In the genomic region with DNA sequence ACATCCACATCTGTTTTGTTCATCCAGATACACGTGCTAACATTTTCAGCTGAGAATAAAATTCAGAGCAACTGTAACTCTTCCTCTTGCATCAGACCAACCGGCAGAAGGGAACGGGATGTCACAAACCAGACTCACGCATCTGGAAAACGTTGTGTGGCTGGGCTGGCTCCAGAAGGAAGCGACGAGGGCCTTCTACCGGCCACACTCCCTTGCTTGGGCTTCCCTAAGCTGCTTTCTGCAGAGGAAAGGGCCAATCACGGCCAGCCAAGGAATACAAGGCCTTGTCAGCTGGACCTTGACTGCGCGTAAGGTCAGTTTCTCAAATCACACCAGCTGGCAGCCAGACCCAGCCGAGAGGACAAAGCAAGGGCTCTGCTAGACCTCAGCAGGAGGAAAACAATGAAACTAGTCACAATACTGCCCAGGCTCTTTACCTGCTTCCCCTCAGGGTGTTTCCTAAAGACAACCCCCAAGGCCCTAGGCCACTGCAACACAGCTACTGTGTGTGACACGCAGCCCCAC, we compare ENCODE assay signal across 8 cellular contexts.
DNase-seq lines count a peak whose midpoint lies in the region; ATAC-seq and TF ChIP-seq lines count a peak whose summit lies in the region.

No MANE protein-coding gene starts in this region.

- H3K27me3 ChIP-seq in GM23248 (replicated peaks; ENCODE audit: insufficient read depth) (no peaks in the 10 kb centered on the region), cardiac muscle cell (no peaks in the 10 kb centered on the region), prostate gland (replicated peaks; ENCODE audit: insufficient read depth) (no peaks in the 10 kb centered on the region)

- WGBS in GM23248 (ENCODE audit: low coverage in 1 of 2, low lambda C conversion rate in 2 of 2, missing lambda C conversion rate in 2 of 2), 2 experiments, result 23 to 27% methylated on average over 13 of the region's 13 CpGs
- WGBS in prostate gland, result 46% methylated on average over 13 of the region's 13 CpGs

- H3K27me3 Mint-ChIP-seq in activated CD8-positive, alpha-beta T cell treated with anti-CD3 and anti-CD28 coated beads, Interleukin-2, amount 10 ng/mL, durations not matched to agents 7 days and 5 days (ENCODE audit: low read depth), result no peaks in the 10 kb centered on the region

- in situ Hi-C loops in GM23248 (cut with MboI), result no loop called here

- no peaks in the 10 kb centered on the region for H3K9me2 ChIP-seq in GM23248 (ENCODE audit: insufficient read depth)

- TF ChIP-seq CTCF in cardiac muscle cell (IDR thresholded peaks at IDR 0.05; ENCODE audit: low read depth, low read length), result no peak
- no peak for TF ChIP-seq CTCF in prostate gland (IDR thresholded peaks at IDR 0.05)

- H3K36me3 Mint-ChIP-seq in activated CD8-positive, alpha-beta T cell treated with anti-CD3 and anti-CD28 coated beads, Interleukin-2, amount 10 ng/mL, durations not matched to agents 7 days and 5 days (ENCODE audit: low read depth), result peaks cover 76% of the 10 kb centered on the region

- H3K27ac Mint-ChIP-seq in activated CD8-positive, alpha-beta T cell treated with anti-CD3 and anti-CD28 coated beads, Interleukin-2, amount 10 ng/mL, durations not matched to agents 7 days and 5 days, result peak overlapping the region; percentile 54

- H3K4me2 ChIP-seq in GM23248 (ENCODE audit: unreplicated experiment), result no peak overlapping the region

- ATAC-seq in activated CD8-positive, alpha-beta T cell treated with anti-CD3 and anti-CD28 coated beads, Interleukin-2, amount 10 ng/mL, durations not matched to agents 7 days and 5 days, result no peak

- H3K9me3 Mint-ChIP-seq in activated CD8-positive, alpha-beta T cell treated with anti-CD3 and anti-CD28 coated beads, Interleukin-2, amount 10 ng/mL, durations not matched to agents 7 days and 5 days (ENCODE audit: insufficient read depth), result no peaks in the 10 kb centered on the region

- TF ChIP-seq POLR2A in prostate gland (IDR thresholded peaks at IDR 0.05), result no peak
- no peak for TF ChIP-seq POLR2A in erythroblast (IDR thresholded peaks at IDR 0.05; ENCODE audit: low read length)

- POLR2A ChIA-PET in activated CD8-positive, alpha-beta T cell treated with anti-CD3 and anti-CD28 coated beads, Interleukin-2, amount 10 ng/mL, durations not matched to agents 7 days and 5 days (lab: Charles Lee), result interaction anchor here (0.9 kb wide), 1 partner anchor 51 kb away, joined by 3 read pairs; no protein-coding TSS in a partner anchor

- H4K20me1 ChIP-seq in GM23248 (ENCODE audit: insufficient read depth), result no peaks in the 10 kb centered on the region

- H3K36me3 ChIP-seq in GM23248 (ENCODE audit: low read depth) (no peaks in the 10 kb centered on the region), cardiac muscle cell (peaks cover 8% of the 10 kb centered on the region), prostate gland (no peaks in the 10 kb centered on the region)

- intact Hi-C loops in prostate gland (cut with DNase I), result loop anchor here (5.0 kb wide), 1 partner anchor 116 kb away; the partner anchor contains the start of gene SERINC5

- CTCF ChIA-PET in activated CD8-positive, alpha-beta T cell treated with anti-CD3 and anti-CD28 coated beads, Interleukin-2, amount 10 ng/mL, durations not matched to agents 7 days and 5 days (lab: Charles Lee), result interaction anchor here (0.8 to 1.6 kb wide), 7 partner anchors 12 to 57 kb away, joined by 3 to 5 read pairs (median 3); no protein-coding TSS in a partner anchor

- H2AFZ ChIP-seq in GM23248, result peak overlapping the region; percentile 70

- peak overlapping the region; percentile 19; the same call in 1 of the 2 replicates for H3K9ac ChIP-seq in GM23248

- no peak overlapping the region for H3K4me3 Mint-ChIP-seq in activated CD8-positive, alpha-beta T cell treated with anti-CD3 and anti-CD28 coated beads, Interleukin-2, amount 10 ng/mL, durations not matched to agents 7 days and 5 days

- H3K4me1 ChIP-seq in GM23248 (ENCODE audit: insufficient read depth), result 0 out of 2 replicates have a peak, but pooled peaks cover 7% of the 10 kb centered on the region
- peaks cover 29% of the 10 kb centered on the region for H3K4me1 ChIP-seq in cardiac muscle cell (ENCODE audit: low read depth)
- no peaks in the 10 kb centered on the region for H3K4me1 ChIP-seq in prostate gland (replicated peaks)

- no peak overlapping the region for H3K4me3 ChIP-seq in GM23248
- no peak overlapping the region for H3K4me3 ChIP-seq in cardiac muscle cell
- no peak overlapping the region for H3K4me3 ChIP-seq in prostate gland

- H3K27ac ChIP-seq in GM23248 (peak overlapping the region; percentile 16), cardiac muscle cell (peak overlapping the region; percentile 94), prostate gland (peak overlapping the region; percentile 49 to 58)

- no peaks in the 10 kb centered on the region for H3K9me3 ChIP-seq in GM23248 (ENCODE audit: low read depth)
- no peaks in the 10 kb centered on the region for H3K9me3 ChIP-seq in cardiac muscle cell (ENCODE audit: low read depth)
- H3K9me3 ChIP-seq in prostate gland, result no peaks in the 10 kb centered on the region

- peaks cover 59% of the 10 kb centered on the region for H3K4me1 Mint-ChIP-seq in activated CD8-positive, alpha-beta T cell treated with anti-CD3 and anti-CD28 coated beads, Interleukin-2, amount 10 ng/mL, durations not matched to agents 7 days and 5 days (ENCODE audit: low read depth)

- peaks cover 7% of the 10 kb centered on the region; the same call in 1 of the 2 replicates for H3F3A ChIP-seq in GM23248 (ENCODE audit: insufficient read depth)

- peak; percentile 55 for DNase-seq in GM23248
- DNase-seq in activated CD8-positive, alpha-beta T cell treated with anti-CD3 and anti-CD28 coated beads, Interleukin-2, amount 10 ng/mL, durations not matched to agents 7 days and 5 days, result no peak
- DNase-seq in cardiac muscle cell (ENCODE audit: low read depth in 1 of 2, low spot score in 1 of 2), result peak; percentile 73 to 81
- DNase-seq in prostate gland (ENCODE audit: low spot score), result peak; percentile 17
- DNase-seq in cerebellar nuclear complex (lab: John Stamatoyannopoulos, UW), result no peak
- DNase-seq in OCI-M1 (lab: John Stamatoyannopoulos, UW), result no peak
- DNase-seq in NCI-H774 (lab: John Stamatoyannopoulos, UW), result no peak
- DNase-seq in erythroblast (lab: John Stamatoyannopoulos, UW), result no peak

- H3K79me2 ChIP-seq in GM23248 (ENCODE audit: insufficient read depth), result no peaks in the 10 kb centered on the region

Comparison
In these comparisons a context has a peak if more than half of its experiments do, and no peak if none do; other contexts are left out.
1. DNase-seq: peak in GM23248 (single experiment), cardiac muscle cell (2 of 2) and prostate gland (single experiment); none in activated CD8-positive, alpha-beta T cell treated with anti-CD3 and anti-CD28 coated beads, Interleukin-2, amount 10 ng/mL, durations not matched to agents 7 days and 5 days (single experiment), cerebellar nuclear complex (0 of 2), OCI-M1 (single experiment), NCI-H774 (single experiment) and erythroblast (0 of 2).
2. H3K27ac ChIP-seq: peak in every context shown above with its lines; median percentile 94 in cardiac muscle cell; 54 in prostate gland; 16 in GM23248.